8 cellular contexts compared by ENCODE assay signal in the genomic region with DNA sequence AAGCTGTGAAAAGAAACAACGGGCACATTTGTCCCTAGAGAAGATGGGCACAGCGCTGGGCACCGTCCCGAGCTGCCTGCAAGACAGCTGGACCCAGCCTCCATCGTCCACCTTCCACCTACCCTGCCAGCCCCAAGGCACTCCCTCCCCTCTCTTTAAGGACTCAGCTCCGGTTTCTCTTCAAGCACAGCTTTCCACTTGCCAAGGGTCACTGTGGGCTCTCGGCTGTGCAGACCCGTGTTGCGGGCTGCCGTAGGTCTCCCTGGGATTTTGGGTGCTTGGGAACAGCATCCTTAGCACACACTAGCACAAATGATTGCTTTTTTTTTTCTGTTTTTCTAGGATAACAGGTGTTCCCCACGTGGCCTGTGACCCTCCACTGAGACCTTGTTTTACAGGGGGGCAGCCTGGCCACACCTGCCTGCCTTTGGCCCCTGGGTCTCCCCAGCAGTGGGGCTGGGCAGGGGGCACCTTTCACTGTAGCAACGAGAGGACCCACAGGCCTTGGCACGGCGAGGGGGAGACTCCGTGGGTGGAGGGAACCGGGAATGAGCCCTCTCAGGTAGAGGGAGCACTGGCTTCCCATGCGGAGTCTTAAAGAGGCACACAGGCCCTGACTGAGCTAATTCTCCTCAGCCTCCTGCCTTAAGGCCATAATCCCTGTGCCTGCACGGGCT. TPM values are rescaled to one million over a fixed set of nuclear protein-coding genes. Genes with fewer than 3 reads are reported as not detected.
DNase-seq lines count a peak whose midpoint lies in the region; ATAC-seq and TF ChIP-seq lines count a peak whose summit lies in the region.

No MANE protein-coding gene starts in this region.

- H3K4me1 Mint-ChIP-seq in T-cell (peaks cover 21 to 32% (median 21%) of the 10 kb centered on the region in 3 donors), glutamatergic neuron (ENCODE audit: low read depth, unreplicated experiment) (peaks cover 4% of the 10 kb centered on the region)

- H2AFZ ChIP-seq in smooth muscle cell (ENCODE audit: low read depth): no peak overlapping the region

- H3K4me1 ChIP-seq in smooth muscle cell (ENCODE audit: low read depth): peaks cover 8% of the 10 kb centered on the region

- TF ChIP-seq CTCF in glutamatergic neuron (IDR thresholded peaks at IDR 0.05; ENCODE audit: partially characterized antibody, unreplicated experiment) (no peak), smooth muscle cell (IDR thresholded peaks at IDR 0.05; ENCODE audit: borderline replicate concordance, insufficient read depth, poor library complexity, severe bottlenecking) (no peak)

- H3K9me3 ChIP-seq in smooth muscle cell (replicated peaks; ENCODE audit: low read depth): no peaks in the 10 kb centered on the region

- no peaks in the 10 kb centered on the region for H3K27me3 ChIP-seq in smooth muscle cell (ENCODE audit: low read depth)

- H3K4me3 Mint-ChIP-seq in T-cell (peak overlapping the region; percentile 70 to 77 (median 73)), glutamatergic neuron (ENCODE audit: unreplicated experiment) (peak overlapping the region; percentile 76)

- H3K36me3 Mint-ChIP-seq in T-cell: peaks cover 11% of the 10 kb centered on the region
- no peaks in the 10 kb centered on the region for H3K36me3 Mint-ChIP-seq in glutamatergic neuron (ENCODE audit: unreplicated experiment)

- H4K20me1 ChIP-seq in smooth muscle cell (ENCODE audit: low read depth): peaks cover 9% of the 10 kb centered on the region

- POLR2A ChIA-PET in T-cell (lab: Charles Lee): no interaction called here

- H3K36me3 ChIP-seq in smooth muscle cell (ENCODE audit: low read depth): no peaks in the 10 kb centered on the region

- DNase-seq in NOMO-1 treated with DMSO at 0.1 percent for 48 hours (lab: John Stamatoyannopoulos, UW; ENCODE audit: unreplicated experiment) (peak; percentile 16), NOMO-1 treated with dmso at 0.1 percent for 144 hours (lab: John Stamatoyannopoulos, UW; ENCODE audit: unreplicated experiment) (no peak), T-cell (no peak), glutamatergic neuron (no peak), smooth muscle cell (lab: John Stamatoyannopoulos, UW; ENCODE audit: unreplicated experiment) (no peak), NCI-H1694 (lab: John Stamatoyannopoulos, UW) (no peak)
- DNase-seq in stimulated activated CD4-positive, alpha-beta T cell treated with anti-CD3 and anti-CD28 coated beads, Interleukin-4, amount 100 ng/mL, for 24 hours: no peak

- no peak overlapping the region for H3K9ac ChIP-seq in smooth muscle cell (ENCODE audit: low read depth)

- H3K4me3 ChIP-seq in smooth muscle cell: peak overlapping the region; percentile 90

- peak overlapping the region; percentile 49 to 73 for H3K27ac Mint-ChIP-seq in T-cell
- peak overlapping the region; percentile 81 for H3K27ac Mint-ChIP-seq in glutamatergic neuron (ENCODE audit: unreplicated experiment)

- no peaks in the 10 kb centered on the region for H3F3A ChIP-seq in smooth muscle cell (ENCODE audit: low read depth)

- 80% methylated on average over 18 of the region's 18 CpGs for WGBS in smooth muscle cell (ENCODE audit: low lambda C conversion rate)

- H3K9me3 Mint-ChIP-seq in T-cell (no peaks in the 10 kb centered on the region), glutamatergic neuron (ENCODE audit: unreplicated experiment) (no peaks in the 10 kb centered on the region)

- peak overlapping the region; percentile 100 for H3K4me2 ChIP-seq in smooth muscle cell

- CTCF ChIA-PET in T-cell (lab: Charles Lee): no interaction called here

- H3K27me3 Mint-ChIP-seq in T-cell (no peaks in the 10 kb centered on the region), glutamatergic neuron (ENCODE audit: unreplicated experiment) (peaks cover 8% of the 10 kb centered on the region)

- H3K27ac ChIP-seq in smooth muscle cell (ENCODE audit: low read depth): no peak overlapping the region

- ATAC-seq in T-cell (replicated peaks in 1 of 4) (no peak), GM18511 (IDR thresholded peaks at IDR 0.05; ENCODE audit: unreplicated experiment) (no peak)

- H3K79me2 ChIP-seq in smooth muscle cell (ENCODE audit: low read depth): peaks cover 9% of the 10 kb centered on the region

RNA-seq across cellular contexts. Expression of a gene that starts 1.4 kb away (rescaled TPM):
- total RNA-seq in T-cell: 10 to 100 TPM; 25.0 to 48.9 (median 43.2) TPM
- 24.3 TPM for total RNA-seq in glutamatergic neuron (ENCODE audit: unreplicated experiment)
- total RNA-seq in smooth muscle cell: 5.8 and 11.9 TPM in 2 replicates
- 21.5 and 30.9 TPM in 2 replicates for polyA plus RNA-seq in smooth muscle cell

RNA-seq across cellular contexts. Expression of a gene that starts 41.9 kb away (rescaled TPM):
- 10 to 100 TPM in 3 of 5 donors, 1 to 10 TPM in 2; 6.3 to 12.0 (median 10.1) TPM for total RNA-seq in T-cell
- total RNA-seq in glutamatergic neuron (ENCODE audit: unreplicated experiment): 252 TPM
- total RNA-seq in smooth muscle cell: 27.8 and 41.9 TPM in 2 replicates
- polyA plus RNA-seq in smooth muscle cell: 26.6 and 47.2 TPM in 2 replicates
